7 cellular contexts compared by ENCODE assay signal in genomic region chr11:67606477-67607295, GRCh38. TPM values are rescaled to one million over a fixed set of nuclear protein-coding genes. Genes with fewer than 3 reads are reported as not detected.
A peak's percentile ranks its signal among the peaks of the same experiment; 100 is the strongest.
DNase-seq lines count a peak whose midpoint lies in the region; ATAC-seq, FAIRE-seq and TF ChIP-seq lines count a peak whose summit lies in the region.

TSS of gene NDUFV1 (plus strand) at chr11:67606936. CDS start at chr11:67607005, 69 bp downstream.

- peak; percentile 71 for DNase-seq in GM18507 (ENCODE audit: extremely low spot score, insufficient read length, low read depth)
- DNase-seq in NCI-H2081 (lab: John Stamatoyannopoulos, UW), result peak; percentile 94 to 95
- peak; percentile 83 for DNase-seq in T1000 (lab: John Stamatoyannopoulos, UW)
- DNase-seq in astrocyte of the spinal cord (ENCODE audit: low read depth, low spot score), result peak; percentile 91
- peak; percentile 92 to 94 for DNase-seq in hippocampal formation (lab: John Stamatoyannopoulos, UW)
- peak; percentile 98 for DNase-seq in sciatic nerve (ENCODE audit: low spot score)

- peak; percentile 95 for FAIRE-seq in GM18507 (lab: Jason Lieb, UNC)

- peak; percentile 48 for TF ChIP-seq CTCF in astrocyte of the spinal cord (IDR thresholded peaks at IDR 0.05; ENCODE audit: low read depth, low read length)

- in situ Hi-C loops in astrocyte of the spinal cord (cut with HindIII; ENCODE audit: low sequenced_read_pairs), result no loop called here

- peak within 1 kb of the TSS; percentile 97 for H3K4me3 ChIP-seq in astrocyte of the spinal cord (ENCODE audit: low read depth, low read length)

- intact Hi-C loops in sciatic nerve (cut with DNase I), result no loop called here

- ATAC-seq in HG02981 (IDR thresholded peaks at IDR 0.05; ENCODE audit: unreplicated experiment) (peak; percentile 93), sciatic nerve (peak; percentile 99)

RNA-seq across cellular contexts. Expression of gene NDUFV1, which starts in this region (rescaled TPM):
- total RNA-seq in sciatic nerve, result 126 TPM

Comparison
In these comparisons a context has a peak if more than half of its experiments do, and no peak if none do; other contexts are left out.
1. Peak in every context shown above with its lines: DNase-seq, ATAC-seq and H3K4me3 ChIP-seq.